Comparison of ENCODE assay signal across 19 cellular contexts in genomic region chr19:9741476-9742171, GRCh38.
"Had no signal": no experiment of that assay in that cellular context is flagged by ENCODE, and none has a peak within 500 bp of the region (broad histone marks: within the 10 kb centered on the region; RNA-seq: fewer than 3 reads in every experiment).

No MANE protein-coding gene starts in this region.

- H3K36me3 Mint-ChIP-seq: natural killer cell had no signal

- H3K79me2 ChIP-seq: parathyroid adenoma had no signal

- H3K27me3 Mint-ChIP-seq: activated CD4-positive, alpha-beta memory T cell treated with anti-CD3 and anti-CD28 coated beads for 36 hours; activated CD8-positive, alpha-beta memory T cell treated with anti-CD3 and anti-CD28 coated beads, Interleukin-2, amount 10 ng/mL, durations not matched to agents 7 days and 5 days; activated T-cell treated with anti-CD3 and anti-CD28 coated beads, Interleukin-2, amount 50 U/mL, for 24 hours; stimulated activated naive B cell treated with anti-CD40 and anti-IgM and Interleukin-4, amounts not matched to agents 10 μg/mL and 1 μg/mL and 100 μg/mL, for 72 hours had no signal

- H3K36me3 ChIP-seq: colonic mucosa, left lung, neutrophil, thyroid gland, uterus, WERI-Rb-1 had no signal

- H3K4me3 ChIP-seq: colonic mucosa, left lung, thyroid gland, uterus had no signal

- H3K4me1 ChIP-seq: colonic mucosa, left lung, parathyroid adenoma, thyroid gland, uterus had no signal

- H3K27ac Mint-ChIP-seq: activated CD4-positive, alpha-beta memory T cell treated with anti-CD3 and anti-CD28 coated beads for 36 hours; activated CD8-positive, alpha-beta memory T cell treated with anti-CD3 and anti-CD28 coated beads, Interleukin-2, amount 10 ng/mL, durations not matched to agents 7 days and 5 days; activated T-cell treated with anti-CD3 and anti-CD28 coated beads, Interleukin-2, amount 50 U/mL, for 24 hours; memory B cell; natural killer cell; stimulated activated naive B cell treated with anti-CD40 and anti-IgM and Interleukin-4, amounts not matched to agents 10 μg/mL and 1 μg/mL and 100 μg/mL, for 72 hours; T-helper 1 cell treated with Interleukin-12 subunit alpha and Interleukin-12 subunit beta and Interleukin-4 antibody, amounts not matched to agents 30 μg/mL and 1 μg/mL, for 36 hours had no signal

- H3K9me3 Mint-ChIP-seq: natural killer cell had no signal

- ATAC-seq: activated CD8-positive, alpha-beta memory T cell treated with anti-CD3 and anti-CD28 coated beads, Interleukin-2, amount 10 ng/mL, durations not matched to agents 7 days and 5 days; left lung; natural killer cell; stimulated activated naive B cell treated with anti-CD40 and anti-IgM and Interleukin-4, amounts not matched to agents 10 μg/mL and 1 μg/mL and 100 μg/mL, for 72 hours had no signal

- H3K9me3 ChIP-seq: colonic mucosa, neutrophil, thyroid gland, uterus had no signal

- H3K4me3 Mint-ChIP-seq: activated CD4-positive, alpha-beta memory T cell treated with anti-CD3 and anti-CD28 coated beads for 36 hours; activated CD8-positive, alpha-beta memory T cell treated with anti-CD3 and anti-CD28 coated beads, Interleukin-2, amount 10 ng/mL, durations not matched to agents 7 days and 5 days; activated T-cell treated with anti-CD3 and anti-CD28 coated beads, Interleukin-2, amount 50 U/mL, for 24 hours; memory B cell; natural killer cell; stimulated activated naive B cell treated with anti-CD40 and anti-IgM and Interleukin-4, amounts not matched to agents 10 μg/mL and 1 μg/mL and 100 μg/mL, for 72 hours; T-helper 1 cell treated with Interleukin-12 subunit alpha and Interleukin-12 subunit beta and Interleukin-4 antibody, amounts not matched to agents 30 μg/mL and 1 μg/mL, for 36 hours had no signal

- H3K27ac ChIP-seq: colonic mucosa, left lung, neutrophil, parathyroid adenoma, uterus, WERI-Rb-1 had no signal

- H3K4me1 Mint-ChIP-seq: activated CD8-positive, alpha-beta memory T cell treated with anti-CD3 and anti-CD28 coated beads, Interleukin-2, amount 10 ng/mL, durations not matched to agents 7 days and 5 days; memory B cell; natural killer cell; stimulated activated naive B cell treated with anti-CD40 and anti-IgM and Interleukin-4, amounts not matched to agents 10 μg/mL and 1 μg/mL and 100 μg/mL, for 72 hours had no signal

- DNase-seq: activated CD4-positive, alpha-beta memory T cell treated with anti-CD3 and anti-CD28 coated beads for 36 hours; activated CD8-positive, alpha-beta memory T cell treated with anti-CD3 and anti-CD28 coated beads, Interleukin-2, amount 10 ng/mL, durations not matched to agents 7 days and 5 days; activated effector memory CD4-positive, alpha-beta T cell treated with anti-CD3 and anti-CD28 coated beads, Interleukin-2, amount 50 U/mL, for 16 hours; activated T-cell treated with anti-CD3 and anti-CD28 coated beads, Interleukin-2, amount 50 U/mL, for 24 hours; central memory CD4-positive, alpha-beta T cell; colonic mucosa; islet precursor cell; left lung; natural killer cell; retina; stimulated activated CD4-positive, alpha-beta T cell treated with anti-CD3 and anti-CD28 coated beads, Interleukin-2, amount 100 ng/mL, for 48 hours; stimulated activated naive B cell treated with anti-CD40 and anti-IgM and Interleukin-4, amounts not matched to agents 10 μg/mL and 1 μg/mL and 100 μg/mL, for 72 hours; uterus; WERI-Rb-1 had no signal

- H3K9ac ChIP-seq: parathyroid adenoma had no signal

- H2AFZ ChIP-seq: parathyroid adenoma had no signal

- H3K27me3 ChIP-seq: colonic mucosa, left lung, neutrophil, thyroid gland, uterus had no signal
